In the genomic region with DNA sequence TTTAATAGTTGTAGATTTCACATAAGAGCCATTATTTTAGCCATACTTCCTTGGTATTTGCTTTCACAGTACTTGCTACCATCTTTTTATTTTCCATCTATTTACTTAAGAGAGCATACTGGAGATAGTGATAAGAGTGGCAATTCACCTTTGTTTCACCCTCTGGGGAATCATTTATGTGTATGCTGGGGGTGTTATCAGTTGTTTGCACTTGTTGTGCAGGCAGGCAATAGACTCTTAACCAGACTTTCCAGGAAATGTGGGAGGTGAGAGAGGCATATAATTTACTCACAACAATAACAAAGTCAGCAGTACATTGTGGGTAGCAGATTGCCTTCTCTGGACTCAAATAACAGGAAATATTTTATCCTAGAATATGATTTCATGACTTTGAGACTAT, we compare ENCODE assay signal across 12 cellular contexts.
"Had no signal": no experiment of that assay in that cellular context is flagged by ENCODE, and none has a peak within 500 bp of the region (broad histone marks: within the 10 kb centered on the region; RNA-seq: fewer than 3 reads in every experiment).

No MANE protein-coding gene starts in this region.

- ATAC-seq: activated naive CD4-positive, alpha-beta T cell treated with anti-CD3 and anti-CD28 coated beads, Interleukin-2, amount 50 U/mL, for 72 hours; activated T-cell treated with anti-CD3 and anti-CD28 coated beads, Interleukin-2, amount 50 U/mL, for 4 hours; left lung; mucosa of descending colon; naive thymus-derived CD4-positive, alpha-beta T cell; WTC11 had no signal

- DNase-seq: activated CD4-positive, alpha-beta memory T cell treated with anti-CD3 and anti-CD28 coated beads, Interleukin-2, amount 10 ng/mL, durations not matched to agents 7 days and 5 days; activated CD4-positive, alpha-beta T cell treated with anti-CD3 and anti-CD28 coated beads for 4 hours; activated effector memory CD4-positive, alpha-beta T cell treated with anti-CD3 and anti-CD28 coated beads, Interleukin-2, amount 50 U/mL, for 16 hours; activated T-cell treated with anti-CD3 and anti-CD28 coated beads, Interleukin-2, amount 50 U/mL, for 4 hours; kidney; left lung; mucosa of descending colon; naive thymus-derived CD4-positive, alpha-beta T cell; stimulated activated CD4-positive, alpha-beta T cell treated with anti-CD3 and anti-CD28 coated beads, Interleukin-2, amount 100 ng/mL, for 24 hours; stomach had no signal
